In genomic region chrX:87636533-87636932, GRCh38 we compare ENCODE assay signal across 21 cellular contexts.
"Had no signal": no experiment of that assay in that cellular context is flagged by ENCODE, and none has a peak within 500 bp of the region (broad histone marks: within the 10 kb centered on the region; RNA-seq: fewer than 3 reads in every experiment).

No MANE protein-coding gene starts in this region.

- H3K27me3 Mint-ChIP-seq: activated CD4-positive, alpha-beta memory T cell treated with anti-CD3 and anti-CD28 coated beads, Interleukin-2, amount 10 ng/mL, durations not matched to agents 7 days and 5 days; activated naive CD8-positive, alpha-beta T cell treated with anti-CD3 and anti-CD28 coated beads, Interleukin-2, amount 50 U/mL, for 24 hours; type B pancreatic cell had no signal

- H3K4me3 ChIP-seq: colonic mucosa, gastrocnemius medialis, heart left ventricle, right lobe of liver, stomach had no signal

- ATAC-seq: activated naive CD8-positive, alpha-beta T cell treated with anti-CD3 and anti-CD28 coated beads, Interleukin-2, amount 50 U/mL, for 24 hours; gastrocnemius medialis; heart left ventricle; left cardiac atrium; natural killer cell; right lobe of liver; stimulated activated effector memory CD8-positive, alpha-beta T cell treated with anti-CD3 and anti-CD28 coated beads, Interleukin-12 subunit alpha, Interleukin-12 subunit beta, amount 100 ng/mL, for 72 hours had no signal

- DNase-seq: activated CD4-positive, alpha-beta memory T cell treated with anti-CD3 and anti-CD28 coated beads, Interleukin-2, amount 10 ng/mL, durations not matched to agents 7 days and 5 days; activated CD4-positive, alpha-beta T cell treated with anti-CD3 and anti-CD28 coated beads for 48 hours; activated naive CD4-positive, alpha-beta T cell treated with anti-CD3 and anti-CD28 coated beads for 36 hours; activated naive CD8-positive, alpha-beta T cell treated with anti-CD3 and anti-CD28 coated beads, Interleukin-2, amount 50 U/mL, for 24 hours; activated T-cell treated with anti-CD3 and anti-CD28 coated beads, Interleukin-2, amount 50 U/mL, for 1 hour; anterior cingulate cortex; brain microvascular endothelial cell; central memory CD4-positive, alpha-beta T cell; colonic mucosa; gastrocnemius medialis; heart left ventricle; left cardiac atrium; mesendoderm; natural killer cell; right lobe of liver; stimulated activated CD4-positive, alpha-beta T cell treated with anti-CD3 and anti-CD28 coated beads, Interleukin-4, amount 100 ng/mL, for 24 hours; stomach had no signal

- H2AFZ ChIP-seq: parathyroid adenoma had no signal

- H3K4me3 Mint-ChIP-seq: activated CD4-positive, alpha-beta memory T cell treated with anti-CD3 and anti-CD28 coated beads, Interleukin-2, amount 10 ng/mL, durations not matched to agents 7 days and 5 days; activated naive CD4-positive, alpha-beta T cell treated with anti-CD3 and anti-CD28 coated beads for 36 hours; activated naive CD8-positive, alpha-beta T cell treated with anti-CD3 and anti-CD28 coated beads, Interleukin-2, amount 50 U/mL, for 24 hours; natural killer cell; stimulated activated effector memory CD8-positive, alpha-beta T cell treated with anti-CD3 and anti-CD28 coated beads, Interleukin-12 subunit alpha, Interleukin-12 subunit beta, amount 100 ng/mL, for 72 hours; T-helper 2 cell treated with Interferon-gamma antibody and Interleukin-4, amounts not matched to agents 5 μg/mL and 100 μg/mL, for 36 hours; type B pancreatic cell had no signal

- H3K9ac ChIP-seq: parathyroid adenoma had no signal

- H3K27ac ChIP-seq: brain microvascular endothelial cell, colonic mucosa, gastrocnemius medialis, heart left ventricle, parathyroid adenoma, right lobe of liver, stomach had no signal

- H3K9me3 ChIP-seq: colonic mucosa, gastrocnemius medialis, right lobe of liver had no signal

- H3K79me2 ChIP-seq: parathyroid adenoma had no signal

- H3K27me3 ChIP-seq: brain microvascular endothelial cell, colonic mucosa, gastrocnemius medialis, right lobe of liver had no signal

- H3K36me3 ChIP-seq: brain microvascular endothelial cell, colonic mucosa, gastrocnemius medialis, heart left ventricle, right lobe of liver, stomach had no signal

- H3K4me1 Mint-ChIP-seq: activated CD4-positive, alpha-beta memory T cell treated with anti-CD3 and anti-CD28 coated beads, Interleukin-2, amount 10 ng/mL, durations not matched to agents 7 days and 5 days; activated naive CD8-positive, alpha-beta T cell treated with anti-CD3 and anti-CD28 coated beads, Interleukin-2, amount 50 U/mL, for 24 hours; natural killer cell; stimulated activated effector memory CD8-positive, alpha-beta T cell treated with anti-CD3 and anti-CD28 coated beads, Interleukin-12 subunit alpha, Interleukin-12 subunit beta, amount 100 ng/mL, for 72 hours had no signal

- H3K4me1 ChIP-seq: colonic mucosa, gastrocnemius medialis, parathyroid adenoma, right lobe of liver, stomach had no signal

- H3K27ac Mint-ChIP-seq: activated CD4-positive, alpha-beta memory T cell treated with anti-CD3 and anti-CD28 coated beads, Interleukin-2, amount 10 ng/mL, durations not matched to agents 7 days and 5 days; activated naive CD4-positive, alpha-beta T cell treated with anti-CD3 and anti-CD28 coated beads for 36 hours; activated naive CD8-positive, alpha-beta T cell treated with anti-CD3 and anti-CD28 coated beads, Interleukin-2, amount 50 U/mL, for 24 hours; natural killer cell; stimulated activated effector memory CD8-positive, alpha-beta T cell treated with anti-CD3 and anti-CD28 coated beads, Interleukin-12 subunit alpha, Interleukin-12 subunit beta, amount 100 ng/mL, for 72 hours; T-helper 2 cell treated with Interferon-gamma antibody and Interleukin-4, amounts not matched to agents 5 μg/mL and 100 μg/mL, for 36 hours; type B pancreatic cell had no signal

- H3K36me3 Mint-ChIP-seq: natural killer cell; stimulated activated effector memory CD8-positive, alpha-beta T cell treated with anti-CD3 and anti-CD28 coated beads, Interleukin-12 subunit alpha, Interleukin-12 subunit beta, amount 100 ng/mL, for 72 hours; type B pancreatic cell had no signal

- H3K9me3 Mint-ChIP-seq: activated naive CD4-positive, alpha-beta T cell treated with anti-CD3 and anti-CD28 coated beads for 36 hours; activated naive CD8-positive, alpha-beta T cell treated with anti-CD3 and anti-CD28 coated beads, Interleukin-2, amount 50 U/mL, for 24 hours; type B pancreatic cell had no signal
